ENCODE assay signal across 10 cellular contexts in the genomic region with DNA sequence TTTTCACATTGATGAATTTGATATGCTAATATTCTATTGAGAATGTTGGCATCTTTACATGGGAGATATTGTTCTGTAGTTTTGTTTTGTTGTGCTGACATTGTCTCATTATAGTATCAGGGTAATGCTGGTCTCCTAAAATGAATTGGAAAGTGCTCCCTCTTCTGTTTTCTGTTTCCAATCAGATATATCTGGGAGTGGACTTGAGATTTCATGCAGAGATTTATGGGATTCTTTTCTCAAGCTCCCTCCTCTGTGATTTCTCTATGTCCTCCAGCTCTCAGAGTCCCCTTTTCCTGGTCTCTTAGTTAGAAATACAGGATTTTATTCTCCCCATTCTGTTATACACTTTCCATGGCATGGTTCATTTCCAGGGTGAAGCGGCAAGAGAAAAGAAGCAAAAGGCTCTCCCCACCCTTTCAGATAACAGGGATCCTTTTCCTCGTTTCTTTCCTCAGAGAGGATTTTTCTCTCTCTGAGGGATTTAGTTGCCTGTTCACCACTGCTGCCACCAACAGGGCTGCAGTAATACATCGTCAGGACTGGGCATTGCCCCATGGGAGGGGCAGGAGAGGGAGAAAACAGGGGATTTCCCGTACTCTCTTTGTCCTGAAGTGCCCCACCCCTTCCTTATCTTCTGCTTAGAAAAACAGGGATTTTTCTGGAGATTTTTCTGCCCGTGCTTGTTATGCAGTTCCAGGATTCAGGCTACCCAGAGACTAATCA. TPM values are rescaled to one million over a fixed set of nuclear protein-coding genes. Genes with fewer than 3 reads are reported as not detected.
DNase-seq lines count a peak whose midpoint lies in the region; FAIRE-seq and TF ChIP-seq lines count a peak whose summit lies in the region.
"Had no signal": no experiment of that assay in that cellular context is flagged by ENCODE, and none has a peak within 500 bp of the region (broad histone marks: within the 10 kb centered on the region; RNA-seq: fewer than 3 reads in every experiment).

No MANE protein-coding gene starts in this region.

- FAIRE-seq in astrocyte (lab: Jason Lieb, UNC) (peak; percentile 41), small intestine (lab: Jason Lieb, UNC) (no peak)

- H3K27me3 ChIP-seq in astrocyte (ENCODE audit: insufficient read depth, low read length) = no peaks in the 10 kb centered on the region
- H3K27me3 ChIP-seq in small intestine (ENCODE audit: control insufficient read depth in 2 of 2, insufficient read depth in 2 of 2, low read length in 2 of 2) = no peaks in the 10 kb centered on the region

- peaks cover 8% of the 10 kb centered on the region for H3K4me1 Mint-ChIP-seq in astrocyte (ENCODE audit: low read depth, unreplicated experiment)

- H3K4me3 ChIP-seq in astrocyte (ENCODE audit: insufficient read depth, low read depth, low read length) = no peak overlapping the region
- H3K4me3 ChIP-seq in small intestine (ENCODE audit: low read depth in 1 of 2, low read length in 2 of 2) = no peak overlapping the region

- H3K27ac ChIP-seq in astrocyte (ENCODE audit: low read depth, low read length) (peak overlapping the region; percentile 40), small intestine (ENCODE audit: low read depth in 1 of 2, low read length in 1 of 2) (no peak overlapping the region)

- H3K79me2 ChIP-seq in astrocyte (ENCODE audit: insufficient read depth, low read length) = no peaks in the 10 kb centered on the region

- WGBS in small intestine, 3 donors = 2 to 15% (median 9%) methylated on average over 5 of the region's 5 CpGs

- no peaks in the 10 kb centered on the region for H3K9me3 ChIP-seq in astrocyte (ENCODE audit: insufficient read depth, low read depth, low read length)
- H3K9me3 ChIP-seq in small intestine (ENCODE audit: control insufficient read depth, low read depth) = no peaks in the 10 kb centered on the region

- H3K4me2 ChIP-seq in astrocyte (ENCODE audit: low read length) = peak overlapping the region; percentile 41

- H3K27me3 Mint-ChIP-seq in astrocyte (ENCODE audit: low read depth, unreplicated experiment) = peaks cover 2% of the 10 kb centered on the region

- DNase-seq in HK-2 (ENCODE audit: unreplicated experiment) (peak; percentile 28), astrocyte (ENCODE audit: low read depth) (peak; percentile 56), iPS DF 4.7 (ENCODE audit: extremely low read depth, low spot score) (peak; percentile 44), small intestine (peak; percentile 19), cerebellar cortex (ENCODE audit: low spot score) (no peak), NCI-H1436 (lab: John Stamatoyannopoulos, UW) (no peak), GM10266 (ENCODE audit: extremely low spot score) (no peak), GM20000 (ENCODE audit: low spot score) (no peak)

- peaks cover 11% of the 10 kb centered on the region for H3K4me1 ChIP-seq in astrocyte (ENCODE audit: insufficient read depth, low read length)
- H3K4me1 ChIP-seq in small intestine (ENCODE audit: control insufficient read depth in 2 of 2, insufficient read depth in 1 of 2, low read depth in 1 of 2, low read length in 1 of 2) = no peaks in the 10 kb centered on the region

- peaks cover 2% of the 10 kb centered on the region for H3K9me3 Mint-ChIP-seq in astrocyte (ENCODE audit: unreplicated experiment)
- H3K9me3 Mint-ChIP-seq: T-helper 1 cell treated with Interleukin-12 subunit alpha and Interleukin-12 subunit beta and Interleukin-4 antibody, amounts not matched to agents 30 μg/mL and 1 μg/mL, for 36 hours had no signal

- H3K36me3 ChIP-seq in astrocyte (ENCODE audit: insufficient read depth, low read length) = no peaks in the 10 kb centered on the region
- H3K36me3 ChIP-seq in small intestine (ENCODE audit: control insufficient read depth in 2 of 2, insufficient read depth in 2 of 2, low read length in 2 of 2) = no peaks in the 10 kb centered on the region

- peak overlapping the region; percentile 48 for H3K9ac ChIP-seq in astrocyte (ENCODE audit: low read length)

- H3K27ac Mint-ChIP-seq in astrocyte (ENCODE audit: unreplicated experiment) = no peak overlapping the region
- H3K27ac Mint-ChIP-seq: T-helper 1 cell treated with Interleukin-12 subunit alpha and Interleukin-12 subunit beta and Interleukin-4 antibody, amounts not matched to agents 30 μg/mL and 1 μg/mL, for 36 hours had no signal

- no peak for TF ChIP-seq CTCF in astrocyte (IDR thresholded peaks at IDR 0.05; ENCODE audit: insufficient read depth, low read depth, low read length)
- TF ChIP-seq CTCF in GM10266 (IDR thresholded peaks at IDR 0.05; ENCODE audit: control insufficient read depth, insufficient read depth, low read depth, missing control alignments) = no peak
- TF ChIP-seq CTCF in GM20000 (IDR thresholded peaks at IDR 0.05; ENCODE audit: extremely low read depth, missing control alignments) = no peak

- no peaks in the 10 kb centered on the region for H4K20me1 ChIP-seq in astrocyte (ENCODE audit: insufficient read depth, low read length)

- peak overlapping the region; percentile 6 for H3K4me3 Mint-ChIP-seq in astrocyte (ENCODE audit: unreplicated experiment)
- H3K4me3 Mint-ChIP-seq: T-helper 1 cell treated with Interleukin-12 subunit alpha and Interleukin-12 subunit beta and Interleukin-4 antibody, amounts not matched to agents 30 μg/mL and 1 μg/mL, for 36 hours had no signal

- H3K36me3 Mint-ChIP-seq in astrocyte (ENCODE audit: low read depth, unreplicated experiment) = no peaks in the 10 kb centered on the region

- peak overlapping the region; percentile 51 for H2AFZ ChIP-seq in astrocyte (ENCODE audit: low read depth, low read length)

RNA-seq across cellular contexts. Expression of a gene that starts 59.3 kb away (rescaled TPM):
- total RNA-seq in astrocyte = 0.16 TPM in 1 of 2 replicates, not detected in the other
- under 1 TPM in 1 of 3 donors, not detected in 2; 0.22 TPM for polyA plus RNA-seq in small intestine
- total RNA-seq: mesenteric fat pad had no signal

Comparison
In these comparisons a context has a peak if more than half of its experiments do, and no peak if none do; other contexts are left out.
1. DNase-seq: peak in HK-2 (single experiment), astrocyte (single experiment), iPS DF 4.7 (single experiment) and small intestine (single experiment); none in cerebellar cortex (single experiment), NCI-H1436 (single experiment), GM10266 (single experiment) and GM20000 (single experiment).